ENCODE assay signal across 1 cellular context in the genomic region with DNA sequence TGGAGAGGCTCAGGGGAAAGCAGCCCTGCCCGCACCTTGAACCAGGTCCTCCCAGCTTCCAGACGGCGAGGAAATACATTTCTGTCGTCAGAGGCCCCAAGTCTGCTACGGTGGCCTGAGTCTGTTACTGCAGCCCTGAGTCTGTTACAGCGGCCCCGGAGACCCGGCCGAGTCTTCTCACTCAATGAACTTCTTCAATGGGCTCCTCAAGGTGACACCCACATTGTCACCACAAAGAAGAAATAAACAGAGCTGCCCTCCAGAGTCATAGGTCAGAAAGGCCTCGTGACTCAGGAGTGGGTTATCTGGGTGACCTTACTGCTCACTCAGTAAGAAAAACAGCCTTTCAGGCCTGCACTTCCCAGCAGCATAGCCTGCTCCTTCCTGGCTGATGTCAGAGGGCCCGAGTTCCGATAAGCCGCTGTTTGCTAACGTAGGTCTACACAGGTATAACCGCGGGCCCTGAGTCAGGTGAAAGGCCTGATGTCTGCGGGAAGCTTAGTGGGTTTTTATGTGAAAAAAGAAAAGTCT.
TF ChIP-seq lines count a peak whose summit lies in the region.

No MANE protein-coding gene starts in this region.

TF ChIP-seq in K562, 482 proteins besides CTCF, POLR2A, EP300 and RAD21 (continued from another document and continues in another):
- TF ChIP-seq, protein P1, sequence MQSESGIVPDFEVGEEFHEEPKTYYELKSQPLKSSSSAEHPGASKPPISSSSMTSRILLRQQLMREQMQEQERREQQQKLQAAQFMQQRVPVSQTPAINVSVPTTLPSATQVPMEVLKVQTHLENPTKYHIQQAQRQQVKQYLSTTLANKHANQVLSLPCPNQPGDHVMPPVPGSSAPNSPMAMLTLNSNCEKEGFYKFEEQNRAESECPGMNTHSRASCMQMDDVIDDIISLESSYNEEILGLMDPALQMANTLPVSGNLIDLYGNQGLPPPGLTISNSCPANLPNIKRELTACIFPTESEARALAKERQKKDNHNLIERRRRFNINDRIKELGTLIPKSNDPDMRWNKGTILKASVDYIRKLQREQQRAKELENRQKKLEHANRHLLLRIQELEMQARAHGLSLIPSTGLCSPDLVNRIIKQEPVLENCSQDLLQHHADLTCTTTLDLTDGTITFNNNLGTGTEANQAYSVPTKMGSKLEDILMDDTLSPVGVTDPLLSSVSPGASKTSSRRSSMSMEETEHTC (IDR thresholded peaks at IDR 0.05), result peak; percentile 82
- TF ChIP-seq, protein P2, sequence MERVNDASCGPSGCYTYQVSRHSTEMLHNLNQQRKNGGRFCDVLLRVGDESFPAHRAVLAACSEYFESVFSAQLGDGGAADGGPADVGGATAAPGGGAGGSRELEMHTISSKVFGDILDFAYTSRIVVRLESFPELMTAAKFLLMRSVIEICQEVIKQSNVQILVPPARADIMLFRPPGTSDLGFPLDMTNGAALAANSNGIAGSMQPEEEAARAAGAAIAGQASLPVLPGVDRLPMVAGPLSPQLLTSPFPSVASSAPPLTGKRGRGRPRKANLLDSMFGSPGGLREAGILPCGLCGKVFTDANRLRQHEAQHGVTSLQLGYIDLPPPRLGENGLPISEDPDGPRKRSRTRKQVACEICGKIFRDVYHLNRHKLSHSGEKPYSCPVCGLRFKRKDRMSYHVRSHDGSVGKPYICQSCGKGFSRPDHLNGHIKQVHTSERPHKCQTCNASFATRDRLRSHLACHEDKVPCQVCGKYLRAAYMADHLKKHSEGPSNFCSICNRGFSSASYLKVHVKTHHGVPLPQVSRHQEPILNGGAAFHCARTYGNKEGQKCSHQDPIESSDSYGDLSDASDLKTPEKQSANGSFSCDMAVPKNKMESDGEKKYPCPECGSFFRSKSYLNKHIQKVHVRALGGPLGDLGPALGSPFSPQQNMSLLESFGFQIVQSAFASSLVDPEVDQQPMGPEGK (CRISPR knock-in tag; IDR thresholded peaks at IDR 0.05; ENCODE audit: borderline replicate concordance), result no peak
- TF ChIP-seq, protein P3, sequence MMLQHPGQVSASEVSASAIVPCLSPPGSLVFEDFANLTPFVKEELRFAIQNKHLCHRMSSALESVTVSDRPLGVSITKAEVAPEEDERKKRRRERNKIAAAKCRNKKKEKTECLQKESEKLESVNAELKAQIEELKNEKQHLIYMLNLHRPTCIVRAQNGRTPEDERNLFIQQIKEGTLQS (IDR thresholded peaks at IDR 0.05), result peak; percentile 78
- TF ChIP-seq, protein P3 (CRISPR knock-in tag; conservative IDR thresholded peaks at IDR 0.05), result no peak
- TF ChIP-seq ELF1 (tag; IDR thresholded peaks at IDR 0.05) (0 out of 2 replicates have a peak, but pooled peaks have one; percentile 17), RAD51 (IDR thresholded peaks at IDR 0.05; ENCODE audit: borderline replicate concordance, low read depth) (peak; percentile 59), ATF1 (CRISPR knock-in tag; IDR thresholded peaks at IDR 0.05) (no peak), ATF1 (tag; IDR thresholded peaks at IDR 0.05) (peak; percentile 77), SMARCE1 (IDR thresholded peaks at IDR 0.05) (0 out of 2 replicates have a peak, but pooled peaks have one; percentile 37), TAF1 (IDR thresholded peaks at IDR 0.05; ENCODE audit: control insufficient read depth, extremely low read depth, insufficient read depth, low read length, severe bottlenecking) (no peak), ZNF445 (CRISPR knock-in tag; IDR thresholded peaks at IDR 0.05; ENCODE audit: low read depth) (no peak), EGR1 (conservative IDR thresholded peaks at IDR 0.05) (0 out of 2 replicates have a peak, but pooled peaks have one; percentile 8), TCF3 (CRISPR knock-in tag; IDR thresholded peaks at IDR 0.05) (peak; percentile 60), CBFA2T3 (IDR thresholded peaks at IDR 0.05) (peak; percentile 68), HNRNPUL1 (IDR thresholded peaks at IDR 0.05; ENCODE audit: low read length) (no peak), ZFX (CRISPR knock-in tag; IDR thresholded peaks at IDR 0.05) (peak; percentile 90)
- TF ChIP-seq, protein P4, sequence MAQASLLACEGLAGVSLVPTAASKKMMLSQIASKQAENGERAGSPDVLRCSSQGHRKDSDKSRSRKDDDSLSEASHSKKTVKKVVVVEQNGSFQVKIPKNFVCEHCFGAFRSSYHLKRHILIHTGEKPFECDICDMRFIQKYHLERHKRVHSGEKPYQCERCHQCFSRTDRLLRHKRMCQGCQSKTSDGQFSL (CRISPR knock-in tag; IDR thresholded peaks at IDR 0.05), result no peak
- TF ChIP-seq, protein P4 (tag; IDR thresholded peaks at IDR 0.05), result no peak
- TF ChIP-seq, protein P5, sequence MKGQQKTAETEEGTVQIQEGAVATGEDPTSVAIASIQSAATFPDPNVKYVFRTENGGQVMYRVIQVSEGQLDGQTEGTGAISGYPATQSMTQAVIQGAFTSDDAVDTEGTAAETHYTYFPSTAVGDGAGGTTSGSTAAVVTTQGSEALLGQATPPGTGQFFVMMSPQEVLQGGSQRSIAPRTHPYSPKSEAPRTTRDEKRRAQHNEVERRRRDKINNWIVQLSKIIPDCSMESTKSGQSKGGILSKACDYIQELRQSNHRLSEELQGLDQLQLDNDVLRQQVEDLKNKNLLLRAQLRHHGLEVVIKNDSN (CRISPR knock-in tag; IDR thresholded peaks at IDR 0.05), result peak; percentile 79
- TF ChIP-seq, protein P6, sequence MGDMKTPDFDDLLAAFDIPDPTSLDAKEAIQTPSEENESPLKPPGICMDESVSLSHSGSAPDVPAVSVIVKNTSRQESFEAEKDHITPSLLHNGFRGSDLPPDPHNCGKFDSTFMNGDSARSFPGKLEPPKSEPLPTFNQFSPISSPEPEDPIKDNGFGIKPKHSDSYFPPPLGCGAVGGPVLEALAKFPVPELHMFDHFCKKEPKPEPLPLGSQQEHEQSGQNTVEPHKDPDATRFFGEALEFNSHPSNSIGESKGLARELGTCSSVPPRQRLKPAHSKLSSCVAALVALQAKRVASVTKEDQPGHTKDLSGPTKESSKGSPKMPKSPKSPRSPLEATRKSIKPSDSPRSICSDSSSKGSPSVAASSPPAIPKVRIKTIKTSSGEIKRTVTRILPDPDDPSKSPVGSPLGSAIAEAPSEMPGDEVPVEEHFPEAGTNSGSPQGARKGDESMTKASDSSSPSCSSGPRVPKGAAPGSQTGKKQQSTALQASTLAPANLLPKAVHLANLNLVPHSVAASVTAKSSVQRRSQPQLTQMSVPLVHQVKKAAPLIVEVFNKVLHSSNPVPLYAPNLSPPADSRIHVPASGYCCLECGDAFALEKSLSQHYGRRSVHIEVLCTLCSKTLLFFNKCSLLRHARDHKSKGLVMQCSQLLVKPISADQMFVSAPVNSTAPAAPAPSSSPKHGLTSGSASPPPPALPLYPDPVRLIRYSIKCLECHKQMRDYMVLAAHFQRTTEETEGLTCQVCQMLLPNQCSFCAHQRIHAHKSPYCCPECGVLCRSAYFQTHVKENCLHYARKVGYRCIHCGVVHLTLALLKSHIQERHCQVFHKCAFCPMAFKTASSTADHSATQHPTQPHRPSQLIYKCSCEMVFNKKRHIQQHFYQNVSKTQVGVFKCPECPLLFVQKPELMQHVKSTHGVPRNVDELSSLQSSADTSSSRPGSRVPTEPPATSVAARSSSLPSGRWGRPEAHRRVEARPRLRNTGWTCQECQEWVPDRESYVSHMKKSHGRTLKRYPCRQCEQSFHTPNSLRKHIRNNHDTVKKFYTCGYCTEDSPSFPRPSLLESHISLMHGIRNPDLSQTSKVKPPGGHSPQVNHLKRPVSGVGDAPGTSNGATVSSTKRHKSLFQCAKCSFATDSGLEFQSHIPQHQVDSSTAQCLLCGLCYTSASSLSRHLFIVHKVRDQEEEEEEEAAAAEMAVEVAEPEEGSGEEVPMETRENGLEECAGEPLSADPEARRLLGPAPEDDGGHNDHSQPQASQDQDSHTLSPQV (IDR thresholded peaks at IDR 0.05), result peak; percentile 74
- TF ChIP-seq, protein P7, sequence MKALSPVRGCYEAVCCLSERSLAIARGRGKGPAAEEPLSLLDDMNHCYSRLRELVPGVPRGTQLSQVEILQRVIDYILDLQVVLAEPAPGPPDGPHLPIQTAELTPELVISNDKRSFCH (CRISPR knock-in tag; IDR thresholded peaks at IDR 0.05), result no peak
- TF ChIP-seq, protein P7 (tag; IDR thresholded peaks at IDR 0.05), result peak; percentile 79
- TF ChIP-seq, protein P8, sequence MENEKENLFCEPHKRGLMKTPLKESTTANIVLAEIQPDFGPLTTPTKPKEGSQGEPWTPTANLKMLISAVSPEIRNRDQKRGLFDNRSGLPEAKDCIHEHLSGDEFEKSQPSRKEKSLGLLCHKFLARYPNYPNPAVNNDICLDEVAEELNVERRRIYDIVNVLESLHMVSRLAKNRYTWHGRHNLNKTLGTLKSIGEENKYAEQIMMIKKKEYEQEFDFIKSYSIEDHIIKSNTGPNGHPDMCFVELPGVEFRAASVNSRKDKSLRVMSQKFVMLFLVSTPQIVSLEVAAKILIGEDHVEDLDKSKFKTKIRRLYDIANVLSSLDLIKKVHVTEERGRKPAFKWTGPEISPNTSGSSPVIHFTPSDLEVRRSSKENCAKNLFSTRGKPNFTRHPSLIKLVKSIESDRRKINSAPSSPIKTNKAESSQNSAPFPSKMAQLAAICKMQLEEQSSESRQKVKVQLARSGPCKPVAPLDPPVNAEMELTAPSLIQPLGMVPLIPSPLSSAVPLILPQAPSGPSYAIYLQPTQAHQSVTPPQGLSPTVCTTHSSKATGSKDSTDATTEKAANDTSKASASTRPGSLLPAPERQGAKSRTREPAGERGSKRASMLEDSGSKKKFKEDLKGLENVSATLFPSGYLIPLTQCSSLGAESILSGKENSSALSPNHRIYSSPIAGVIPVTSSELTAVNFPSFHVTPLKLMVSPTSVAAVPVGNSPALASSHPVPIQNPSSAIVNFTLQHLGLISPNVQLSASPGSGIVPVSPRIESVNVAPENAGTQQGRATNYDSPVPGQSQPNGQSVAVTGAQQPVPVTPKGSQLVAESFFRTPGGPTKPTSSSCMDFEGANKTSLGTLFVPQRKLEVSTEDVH (IDR thresholded peaks at IDR 0.05; ENCODE audit: low read depth, partially characterized antibody), result no peak
- TF ChIP-seq, protein P9, sequence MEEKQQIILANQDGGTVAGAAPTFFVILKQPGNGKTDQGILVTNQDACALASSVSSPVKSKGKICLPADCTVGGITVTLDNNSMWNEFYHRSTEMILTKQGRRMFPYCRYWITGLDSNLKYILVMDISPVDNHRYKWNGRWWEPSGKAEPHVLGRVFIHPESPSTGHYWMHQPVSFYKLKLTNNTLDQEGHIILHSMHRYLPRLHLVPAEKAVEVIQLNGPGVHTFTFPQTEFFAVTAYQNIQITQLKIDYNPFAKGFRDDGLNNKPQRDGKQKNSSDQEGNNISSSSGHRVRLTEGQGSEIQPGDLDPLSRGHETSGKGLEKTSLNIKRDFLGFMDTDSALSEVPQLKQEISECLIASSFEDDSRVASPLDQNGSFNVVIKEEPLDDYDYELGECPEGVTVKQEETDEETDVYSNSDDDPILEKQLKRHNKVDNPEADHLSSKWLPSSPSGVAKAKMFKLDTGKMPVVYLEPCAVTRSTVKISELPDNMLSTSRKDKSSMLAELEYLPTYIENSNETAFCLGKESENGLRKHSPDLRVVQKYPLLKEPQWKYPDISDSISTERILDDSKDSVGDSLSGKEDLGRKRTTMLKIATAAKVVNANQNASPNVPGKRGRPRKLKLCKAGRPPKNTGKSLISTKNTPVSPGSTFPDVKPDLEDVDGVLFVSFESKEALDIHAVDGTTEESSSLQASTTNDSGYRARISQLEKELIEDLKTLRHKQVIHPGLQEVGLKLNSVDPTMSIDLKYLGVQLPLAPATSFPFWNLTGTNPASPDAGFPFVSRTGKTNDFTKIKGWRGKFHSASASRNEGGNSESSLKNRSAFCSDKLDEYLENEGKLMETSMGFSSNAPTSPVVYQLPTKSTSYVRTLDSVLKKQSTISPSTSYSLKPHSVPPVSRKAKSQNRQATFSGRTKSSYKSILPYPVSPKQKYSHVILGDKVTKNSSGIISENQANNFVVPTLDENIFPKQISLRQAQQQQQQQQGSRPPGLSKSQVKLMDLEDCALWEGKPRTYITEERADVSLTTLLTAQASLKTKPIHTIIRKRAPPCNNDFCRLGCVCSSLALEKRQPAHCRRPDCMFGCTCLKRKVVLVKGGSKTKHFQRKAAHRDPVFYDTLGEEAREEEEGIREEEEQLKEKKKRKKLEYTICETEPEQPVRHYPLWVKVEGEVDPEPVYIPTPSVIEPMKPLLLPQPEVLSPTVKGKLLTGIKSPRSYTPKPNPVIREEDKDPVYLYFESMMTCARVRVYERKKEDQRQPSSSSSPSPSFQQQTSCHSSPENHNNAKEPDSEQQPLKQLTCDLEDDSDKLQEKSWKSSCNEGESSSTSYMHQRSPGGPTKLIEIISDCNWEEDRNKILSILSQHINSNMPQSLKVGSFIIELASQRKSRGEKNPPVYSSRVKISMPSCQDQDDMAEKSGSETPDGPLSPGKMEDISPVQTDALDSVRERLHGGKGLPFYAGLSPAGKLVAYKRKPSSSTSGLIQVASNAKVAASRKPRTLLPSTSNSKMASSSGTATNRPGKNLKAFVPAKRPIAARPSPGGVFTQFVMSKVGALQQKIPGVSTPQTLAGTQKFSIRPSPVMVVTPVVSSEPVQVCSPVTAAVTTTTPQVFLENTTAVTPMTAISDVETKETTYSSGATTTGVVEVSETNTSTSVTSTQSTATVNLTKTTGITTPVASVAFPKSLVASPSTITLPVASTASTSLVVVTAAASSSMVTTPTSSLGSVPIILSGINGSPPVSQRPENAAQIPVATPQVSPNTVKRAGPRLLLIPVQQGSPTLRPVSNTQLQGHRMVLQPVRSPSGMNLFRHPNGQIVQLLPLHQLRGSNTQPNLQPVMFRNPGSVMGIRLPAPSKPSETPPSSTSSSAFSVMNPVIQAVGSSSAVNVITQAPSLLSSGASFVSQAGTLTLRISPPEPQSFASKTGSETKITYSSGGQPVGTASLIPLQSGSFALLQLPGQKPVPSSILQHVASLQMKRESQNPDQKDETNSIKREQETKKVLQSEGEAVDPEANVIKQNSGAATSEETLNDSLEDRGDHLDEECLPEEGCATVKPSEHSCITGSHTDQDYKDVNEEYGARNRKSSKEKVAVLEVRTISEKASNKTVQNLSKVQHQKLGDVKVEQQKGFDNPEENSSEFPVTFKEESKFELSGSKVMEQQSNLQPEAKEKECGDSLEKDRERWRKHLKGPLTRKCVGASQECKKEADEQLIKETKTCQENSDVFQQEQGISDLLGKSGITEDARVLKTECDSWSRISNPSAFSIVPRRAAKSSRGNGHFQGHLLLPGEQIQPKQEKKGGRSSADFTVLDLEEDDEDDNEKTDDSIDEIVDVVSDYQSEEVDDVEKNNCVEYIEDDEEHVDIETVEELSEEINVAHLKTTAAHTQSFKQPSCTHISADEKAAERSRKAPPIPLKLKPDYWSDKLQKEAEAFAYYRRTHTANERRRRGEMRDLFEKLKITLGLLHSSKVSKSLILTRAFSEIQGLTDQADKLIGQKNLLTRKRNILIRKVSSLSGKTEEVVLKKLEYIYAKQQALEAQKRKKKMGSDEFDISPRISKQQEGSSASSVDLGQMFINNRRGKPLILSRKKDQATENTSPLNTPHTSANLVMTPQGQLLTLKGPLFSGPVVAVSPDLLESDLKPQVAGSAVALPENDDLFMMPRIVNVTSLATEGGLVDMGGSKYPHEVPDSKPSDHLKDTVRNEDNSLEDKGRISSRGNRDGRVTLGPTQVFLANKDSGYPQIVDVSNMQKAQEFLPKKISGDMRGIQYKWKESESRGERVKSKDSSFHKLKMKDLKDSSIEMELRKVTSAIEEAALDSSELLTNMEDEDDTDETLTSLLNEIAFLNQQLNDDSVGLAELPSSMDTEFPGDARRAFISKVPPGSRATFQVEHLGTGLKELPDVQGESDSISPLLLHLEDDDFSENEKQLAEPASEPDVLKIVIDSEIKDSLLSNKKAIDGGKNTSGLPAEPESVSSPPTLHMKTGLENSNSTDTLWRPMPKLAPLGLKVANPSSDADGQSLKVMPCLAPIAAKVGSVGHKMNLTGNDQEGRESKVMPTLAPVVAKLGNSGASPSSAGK (IDR thresholded peaks at IDR 0.05), result peak; percentile 56
